ENCODE assay signal across 8 cellular contexts in genomic region chr11:62538470-62539237, GRCh38. TPM values are rescaled to one million over a fixed set of nuclear protein-coding genes. Genes with fewer than 3 reads are reported as not detected.
DNase-seq lines count a peak whose midpoint lies in the region; ATAC-seq and TF ChIP-seq lines count a peak whose summit lies in the region.

No MANE protein-coding gene starts in this region.

- H3K4me1 ChIP-seq in RWPE2 (ENCODE audit: insufficient read depth, poor library complexity, severe bottlenecking) = peaks cover 43% of the 10 kb centered on the region
- peaks cover 54 to 78% (median 69%) of the 10 kb centered on the region in 6 donors for H3K4me1 ChIP-seq in spleen

- intact Hi-C loops in spleen (cut with DNase I; ENCODE audit: low total_unique reads) = no loop called here

- TF ChIP-seq CTCF in RWPE2 (IDR thresholded peaks at IDR 0.05; ENCODE audit: poor library complexity, severe bottlenecking) (no peak), fibroblast of villous mesenchyme (IDR thresholded peaks at IDR 0.05; ENCODE audit: insufficient read depth, low read depth, low read length) (no peak), spleen (IDR thresholded peaks at IDR 0.05 in 8 of 11, conservative IDR thresholded peaks at IDR 0.05 in 3 of 11) (no peak), omental fat pad (IDR thresholded peaks at IDR 0.05) (no peak)

- H3K36me3 ChIP-seq in RWPE2 (ENCODE audit: low read depth) = peaks cover 80% of the 10 kb centered on the region
- peaks cover 0 to 31% (median 20%) of the 10 kb centered on the region in 6 donors for H3K36me3 ChIP-seq in spleen

- no peak overlapping the region for H3K4me3 ChIP-seq in RWPE2 (ENCODE audit: severe bottlenecking)
- H3K4me3 ChIP-seq in fibroblast of villous mesenchyme (ENCODE audit: low read depth, low read length) = peak overlapping the region; percentile 41
- peak overlapping the region in 3 of 8 donors; percentile 3 to 98 (median 12) for H3K4me3 ChIP-seq in spleen

- no peak for TF ChIP-seq POLR2A in spleen (IDR thresholded peaks at IDR 0.05)

- DNase-seq in NCI-H2029 (lab: John Stamatoyannopoulos, UW) (peak; percentile 71), NCI-H2029 treated with DMSO at 0.1 percent for 48 hours (lab: John Stamatoyannopoulos, UW) (no peak), RWPE2 (ENCODE audit: low spot score) (no peak), fibroblast of villous mesenchyme (ENCODE audit: low read depth) (no peak), spleen (no peak), omental fat pad (ENCODE audit: low spot score) (no peak)

- 63 to 93% (median 79%) methylated on average over 11 to 19 of the region's 19 CpGs for WGBS in spleen, 5 donors

- H3K9me3 ChIP-seq in RWPE2 (ENCODE audit: severe bottlenecking) (no peaks in the 10 kb centered on the region), spleen (no peaks in the 10 kb centered on the region)

- ATAC-seq in RWPE2 (ENCODE audit: low read depth) (no peak), omental fat pad (ENCODE audit: low FRiP score) (no peak), HG03354 (IDR thresholded peaks at IDR 0.05; ENCODE audit: poor library complexity, severe bottlenecking, unreplicated experiment) (no peak), HG03045 (IDR thresholded peaks at IDR 0.05; ENCODE audit: unreplicated experiment) (no peak)

- H3K27me3 ChIP-seq in RWPE2 (ENCODE audit: insufficient read depth, poor library complexity, severe bottlenecking) = no peaks in the 10 kb centered on the region
- no peaks in the 10 kb centered on the region for H3K27me3 ChIP-seq in spleen (replicated peaks in 1 of 7)

- H3K27ac ChIP-seq in RWPE2 (ENCODE audit: poor library complexity, severe bottlenecking) (peak overlapping the region; percentile 97), spleen (peak overlapping the region in 5 of 8 donors; percentile 61 to 94 (median 93))

RNA-seq across cellular contexts. Expression of gene AHNAK, which starts 8.0 kb away (rescaled TPM):
- total RNA-seq in fibroblast of villous mesenchyme (474 and 514 TPM in 2 replicates), spleen (100 to 1,000 TPM; 168 to 370 (median 289) TPM), omental fat pad (1,000 to 10,000 TPM in 3 of 4 donors, 100 to 1,000 TPM in 1; 874 to 1,336 (median 1,047) TPM)
- 10 to 100 TPM; 11.8 to 24.0 (median 12.0) TPM for polyA plus RNA-seq in spleen

RNA-seq across cellular contexts. Expression of gene EEF1G, which starts 35.0 kb away (rescaled TPM):
- total RNA-seq in fibroblast of villous mesenchyme = 876 and 1,014 TPM in 2 replicates
- 1,000 to 10,000 TPM in 6 of 7 donors, 100 to 1,000 TPM in 1; 989 to 1,475 (median 1,270) TPM for total RNA-seq in spleen
- 1,000 to 10,000 TPM; 2,364 to 2,501 (median 2,474) TPM for polyA plus RNA-seq in spleen
- 1,000 to 10,000 TPM; 1,194 to 1,561 (median 1,267) TPM for total RNA-seq in omental fat pad

RNA-seq across cellular contexts. Expression of gene TUT1, which starts 52.7 kb away (rescaled TPM):
- total RNA-seq in fibroblast of villous mesenchyme = 4.3 and 5.2 TPM in 2 replicates
- total RNA-seq in spleen = 10 to 100 TPM; 14.4 to 30.9 (median 20.1) TPM
- 10 to 100 TPM; 14.5 to 24.1 (median 16.1) TPM for polyA plus RNA-seq in spleen
- total RNA-seq in omental fat pad = 10 to 100 TPM in 3 of 4 donors, 1 to 10 TPM in 1; 7.9 to 11.0 (median 10.5) TPM
